In genomic region chr18:74880706-74881289, GRCh38 we compare ENCODE assay signal across 21 cellular contexts.
DNase-seq lines count a peak whose midpoint lies in the region; ATAC-seq, FAIRE-seq and TF ChIP-seq lines count a peak whose summit lies in the region.
"Had no signal": no experiment of that assay in that cellular context is flagged by ENCODE, and none has a peak within 500 bp of the region (broad histone marks: within the 10 kb centered on the region; RNA-seq: fewer than 3 reads in every experiment).

No MANE protein-coding gene starts in this region.

- POLR2A ChIA-PET in HEK293T (lab: Yijun Ruan, JAX), result no interaction called here

- H3K27me3 ChIP-seq in BE2C, result no peaks in the 10 kb centered on the region
- H3K27me3 ChIP-seq in small intestine (ENCODE audit: control insufficient read depth in 2 of 2, insufficient read depth in 2 of 2, low read length in 2 of 2), result no peaks in the 10 kb centered on the region
- H3K27me3 ChIP-seq: BLaER1 treated with 17β-estradiol and CSF1 and Interleukin-3, amounts not matched to agents 10 nM and 100 nM had no signal

- H3K9me3 Mint-ChIP-seq in nephron progenitor cell, result no peaks in the 10 kb centered on the region
- H3K9me3 Mint-ChIP-seq: CD8-positive, alpha-beta T cell; GM23338 had no signal

- peaks cover 4% of the 10 kb centered on the region for H3K4me1 Mint-ChIP-seq in nephron progenitor cell

- CTCF ChIA-PET in HEK293T (lab: Yijun Ruan, JAX), result no interaction called here

- FAIRE-seq in small intestine (lab: Jason Lieb, UNC), result no peak
- FAIRE-seq: GM12878, GM19239, H54, HepG2 had no signal

- H3K36me3 Mint-ChIP-seq in nephron progenitor cell (ENCODE audit: low read depth), result peaks cover 14% of the 10 kb centered on the region

- H3K27me3 Mint-ChIP-seq in nephron progenitor cell (ENCODE audit: low read depth, poor library complexity), result no peaks in the 10 kb centered on the region

- no peaks in the 10 kb centered on the region for H3K4me1 ChIP-seq in BE2C
- no peaks in the 10 kb centered on the region for H3K4me1 ChIP-seq in small intestine (ENCODE audit: control insufficient read depth in 2 of 2, insufficient read depth in 1 of 2, low read depth in 1 of 2, low read length in 1 of 2)

- H3K4me3 ChIP-seq in BE2C (ENCODE audit: low read depth, low read length) (no peak overlapping the region), small intestine (ENCODE audit: low read depth in 1 of 2, low read length in 2 of 2) (no peak overlapping the region)
- H3K4me3 ChIP-seq: BLaER1 treated with 17β-estradiol and CSF1 and Interleukin-3, amounts not matched to agents 10 nM and 100 nM; GM12878; GM23338 had no signal

- WGBS in small intestine, 3 donors, result 85 to 90% (median 86%) methylated on average over 12 of the region's 12 CpGs

- ATAC-seq in HG02642 (IDR thresholded peaks at IDR 0.05; ENCODE audit: poor library complexity, unreplicated experiment), result no peak
- ATAC-seq in GM18498 (IDR thresholded peaks at IDR 0.05; ENCODE audit: unreplicated experiment), result no peak
- ATAC-seq: CD8-positive, alpha-beta T cell; GM12878; GM23338; HepG2 had no signal

- TF ChIP-seq CTCF in BE2C (IDR thresholded peaks at IDR 0.05; ENCODE audit: low read depth, low read length), result no peak
- no peak for TF ChIP-seq CTCF in nephron progenitor cell (IDR thresholded peaks at IDR 0.05)

- no peaks in the 10 kb centered on the region for H3K9me3 ChIP-seq in BE2C
- H3K9me3 ChIP-seq in small intestine (ENCODE audit: control insufficient read depth, low read depth), result no peaks in the 10 kb centered on the region

- peak overlapping the region; percentile 42 for H3K27ac Mint-ChIP-seq in nephron progenitor cell
- H3K27ac Mint-ChIP-seq: CD8-positive, alpha-beta T cell; GM23338 had no signal

- DNase-seq in BE2C (peak; percentile 9), HEK293T (ENCODE audit: extremely low spot score) (peak; percentile 33), NCI-H748 (lab: John Stamatoyannopoulos, UW; ENCODE audit: unreplicated experiment) (peak; percentile 83), nephron progenitor cell (no peak), small intestine (no peak)
- DNase-seq: 8988T; Calu3; CD8-positive, alpha-beta T cell; DMS 273 treated with DMSO at 0.1 percent for 48 hours; DMS53; DND-41; EL; HCEC 1CT had no signal

- H3K27ac ChIP-seq in small intestine (ENCODE audit: low read depth in 1 of 2, low read length in 1 of 2), result no peak overlapping the region
- H3K27ac ChIP-seq: BLaER1 treated with 17β-estradiol and CSF1 and Interleukin-3, amounts not matched to agents 10 nM and 100 nM had no signal

- H3K36me3 ChIP-seq in BE2C, result no peaks in the 10 kb centered on the region
- peaks cover 0 to 3% of the 10 kb centered on the region in 2 donors for H3K36me3 ChIP-seq in small intestine (ENCODE audit: control insufficient read depth in 2 of 2, insufficient read depth in 2 of 2, low read length in 2 of 2)

- no peak overlapping the region for H3K4me3 Mint-ChIP-seq in nephron progenitor cell
- H3K4me3 Mint-ChIP-seq: CD8-positive, alpha-beta T cell; GM23338 had no signal

TF ChIP-seq in HEK293T, 16 proteins besides CTCF, POLR2A, EP300 and RAD21:
- TF ChIP-seq PKNOX1 (IDR thresholded peaks at IDR 0.05) (peak; percentile 82), ARNT (IDR thresholded peaks at IDR 0.05) (peak; percentile 40; the same call in 1 of the 2 replicates), LEF1 (IDR thresholded peaks at IDR 0.05; ENCODE audit: borderline replicate concordance) (no peak), CTBP1 (IDR thresholded peaks at IDR 0.05; ENCODE audit: borderline replicate concordance) (peak; percentile 62; the same call in 1 of the 2 replicates), TARDBP (IDR thresholded peaks at IDR 0.05) (no peak), SP1 (IDR thresholded peaks at IDR 0.05) (no peak)
TF ChIP-seq in HEK293T: peak in this region for 3.

Comparison
In these comparisons a context has a peak if more than half of its experiments do, and no peak if none do; other contexts are left out.
1. DNase-seq: peak in BE2C (single experiment), HEK293T (single experiment) and NCI-H748 (single experiment); none in nephron progenitor cell (single experiment) and small intestine (single experiment).